In genomic region chr12:83408841-83409240, GRCh38 we compare ENCODE assay signal across 26 cellular contexts.
"Had no signal": no experiment of that assay in that cellular context is flagged by ENCODE, and none has a peak within 500 bp of the region (broad histone marks: within the 10 kb centered on the region; RNA-seq: fewer than 3 reads in every experiment).

No MANE protein-coding gene starts in this region.

- H3K27me3 ChIP-seq: ascending aorta, breast epithelium, MG63, SJCRH30 had no signal

- H3K4me2 ChIP-seq: SK-N-SH had no signal

- H3K36me3 ChIP-seq: ascending aorta, breast epithelium, MG63, SJCRH30 had no signal

- DNase-seq: activated CD4-positive, alpha-beta T cell treated with anti-CD3 and anti-CD28 coated beads, Interleukin-2, amount 10 ng/mL, durations not matched to agents 24 days and 14 days; activated CD4-positive, alpha-beta T cell treated with anti-CD3 and anti-CD28 coated beads, Interleukin-2, amount 50 U/mL, for 4 hours; activated CD8-positive, alpha-beta T cell treated with anti-CD3 and anti-CD28 coated beads, Interleukin-2, amount 10 ng/mL, durations not matched to agents 7 days and 5 days; activated gamma-delta T cell; activated naive CD4-positive, alpha-beta T cell treated with Interleukin-2 at 50 U/mL for 16 hours; activated naive CD8-positive, alpha-beta T cell treated with anti-CD3 and anti-CD28 coated beads, Interleukin-2, amount 10 ng/mL, durations not matched to agents 7 days and 5 days; activated T-cell treated with anti-CD3 and anti-CD28 coated beads, Interleukin-2, amount 50 U/mL, for 24 hours; amygdala; Kasumi-1; KG1; MG63; NCI-H1048; NCI-H1105 treated with DMSO at 0.1 percent for 48 hours; NCI-H1436; NCI-H1694; NCI-H1930; NCI-H2081 treated with DMSO at 0.1 percent for 48 hours; NCI-H345; NCI-H524 treated with DMSO at 0.1 percent for 48 hours; NCI-H774; SHP77; SJCRH30; SK-N-SH had no signal

- ATAC-seq: activated CD8-positive, alpha-beta T cell treated with anti-CD3 and anti-CD28 coated beads, Interleukin-2, amount 10 ng/mL, durations not matched to agents 7 days and 5 days; Panc1 had no signal

- H3K27ac ChIP-seq: ascending aorta, breast epithelium, SJCRH30 had no signal

- H3K4me3 ChIP-seq: ascending aorta, breast epithelium, MG63, SJCRH30 had no signal

- H3K4me1 ChIP-seq: ascending aorta, breast epithelium, SJCRH30 had no signal

- H3K9ac ChIP-seq: SK-N-SH had no signal
